In genomic region chr16:69396187-69397061, GRCh38 we compare ENCODE assay signal across 7 cellular contexts. TPM values are rescaled to one million over a fixed set of nuclear protein-coding genes. Genes with fewer than 3 reads are reported as not detected.
DNase-seq lines count a peak whose midpoint lies in the region; ATAC-seq, FAIRE-seq and TF ChIP-seq lines count a peak whose summit lies in the region.

No MANE protein-coding gene starts in this region.

- H3K4me3 Mint-ChIP-seq in glutamatergic neuron (ENCODE audit: unreplicated experiment): peak overlapping the region; percentile 28
- H3K4me3 Mint-ChIP-seq in type B pancreatic cell: peak overlapping the region; percentile 58

- DNase-seq in GM12892 (ENCODE audit: insufficient read length) (no peak), MV-4-11 (lab: John Stamatoyannopoulos, UW) (peak; percentile 99), glutamatergic neuron (peak; percentile 69), pons (ENCODE audit: low spot score) (peak; percentile 90), type B pancreatic cell (ENCODE audit: extremely low spot score, unreplicated experiment) (peak; percentile 79)
- DNase-seq in activated naive CD4-positive, alpha-beta T cell treated with anti-CD3 and anti-CD28 coated beads, Interleukin-2, amount 50 U/mL, for 72 hours (ENCODE audit: low spot score in 2 of 2): peak in 1 of 2 donors; percentile 78

- H3K27me3 Mint-ChIP-seq in glutamatergic neuron (ENCODE audit: unreplicated experiment) (no peaks in the 10 kb centered on the region), type B pancreatic cell (no peaks in the 10 kb centered on the region)

- peaks cover 19% of the 10 kb centered on the region for H3K4me1 Mint-ChIP-seq in glutamatergic neuron (ENCODE audit: low read depth, unreplicated experiment)
- peaks cover 24% of the 10 kb centered on the region for H3K4me1 Mint-ChIP-seq in type B pancreatic cell (ENCODE audit: unreplicated experiment)

- H3K27ac Mint-ChIP-seq in activated naive CD4-positive, alpha-beta T cell treated with anti-CD3 and anti-CD28 coated beads, Interleukin-2, amount 50 U/mL, for 72 hours: peak overlapping the region in 1 of 2 donors; percentile 69
- peak overlapping the region; percentile 74 for H3K27ac Mint-ChIP-seq in glutamatergic neuron (ENCODE audit: unreplicated experiment)
- H3K27ac Mint-ChIP-seq in type B pancreatic cell: peak overlapping the region; percentile 92

- peak; percentile 63 for ATAC-seq in SK-N-SH treated with all-trans-retinoic acid at 6 μM for 48 hours
- peak; percentile 80 to 85 for ATAC-seq in activated naive CD4-positive, alpha-beta T cell treated with anti-CD3 and anti-CD28 coated beads, Interleukin-2, amount 50 U/mL, for 72 hours

- no peaks in the 10 kb centered on the region for H3K9me3 Mint-ChIP-seq in activated naive CD4-positive, alpha-beta T cell treated with anti-CD3 and anti-CD28 coated beads, Interleukin-2, amount 50 U/mL, for 72 hours
- H3K9me3 Mint-ChIP-seq in glutamatergic neuron (ENCODE audit: unreplicated experiment): peaks cover 2% of the 10 kb centered on the region
- H3K9me3 Mint-ChIP-seq in type B pancreatic cell: no peaks in the 10 kb centered on the region

- TF ChIP-seq POLR2A in GM12892 (IDR thresholded peaks at IDR 0.05; ENCODE audit: low read depth, low read length): no peak

- H3K36me3 Mint-ChIP-seq in activated naive CD4-positive, alpha-beta T cell treated with anti-CD3 and anti-CD28 coated beads, Interleukin-2, amount 50 U/mL, for 72 hours: no peaks in the 10 kb centered on the region
- H3K36me3 Mint-ChIP-seq in glutamatergic neuron (ENCODE audit: unreplicated experiment) (no peaks in the 10 kb centered on the region), type B pancreatic cell (no peaks in the 10 kb centered on the region)

- peak; percentile 40 for FAIRE-seq in GM12892 (lab: Jason Lieb, UNC)

- TF ChIP-seq CTCF in glutamatergic neuron (IDR thresholded peaks at IDR 0.05; ENCODE audit: partially characterized antibody, unreplicated experiment): peak; percentile 90
- peak; percentile 86 for TF ChIP-seq CTCF in type B pancreatic cell (conservative IDR thresholded peaks at IDR 0.05)

TF ChIP-seq in SK-N-SH treated with all-trans-retinoic acid at 6 μM for 48 hours, 23 proteins besides CTCF, POLR2A, EP300 and RAD21:
- TF ChIP-seq ZNF8 (CRISPR knock-in tag; IDR thresholded peaks at IDR 0.05) (0 out of 2 replicates have a peak, but pooled peaks have one; percentile 6), PATZ1 (CRISPR knock-in tag; IDR thresholded peaks at IDR 0.05; ENCODE audit: borderline replicate concordance) (no peak)

RNA-seq across cellular contexts. Expression of gene TERF2, which starts 10.6 kb away (rescaled TPM):
- polyA plus RNA-seq in GM12892 (2012; ENCODE audit: missing spikeins): 20.9 TPM
- total RNA-seq in activated naive CD4-positive, alpha-beta T cell treated with anti-CD3 and anti-CD28 coated beads, Interleukin-2, amount 50 U/mL, for 72 hours: 10 to 100 TPM; 45.7 to 48.0 TPM
- total RNA-seq in glutamatergic neuron (ENCODE audit: unreplicated experiment) (31.8 TPM), type B pancreatic cell (ENCODE audit: low replicate concordance) (26.1 and 38.1 TPM in 2 replicates)

RNA-seq across cellular contexts. Expression of gene CYB5B, which starts 28.0 kb away (rescaled TPM):
- polyA plus RNA-seq in GM12892 (2012; ENCODE audit: missing spikeins): 127 TPM
- 100 to 1,000 TPM; 153 to 160 TPM for total RNA-seq in activated naive CD4-positive, alpha-beta T cell treated with anti-CD3 and anti-CD28 coated beads, Interleukin-2, amount 50 U/mL, for 72 hours
- total RNA-seq in glutamatergic neuron (ENCODE audit: unreplicated experiment): 124 TPM
- total RNA-seq in type B pancreatic cell (ENCODE audit: low replicate concordance): 91.9 and 104 TPM in 2 replicates

RNA-seq across cellular contexts. Expression of gene TMED6, which starts 44.8 kb away (rescaled TPM):
- polyA plus RNA-seq in GM12892 (2012; ENCODE audit: missing spikeins): 2.1 TPM
- 1 to 10 TPM in 1 of 2 donors, under 1 TPM in 1; 0.39 to 1.8 TPM for total RNA-seq in activated naive CD4-positive, alpha-beta T cell treated with anti-CD3 and anti-CD28 coated beads, Interleukin-2, amount 50 U/mL, for 72 hours
- total RNA-seq in glutamatergic neuron (ENCODE audit: unreplicated experiment) (not detected), type B pancreatic cell (ENCODE audit: low replicate concordance) (1.7 and 5.3 TPM in 2 replicates)

RNA-seq across cellular contexts. Expression of gene NIP7, which starts 56.9 kb away (rescaled TPM):
- 32.7 TPM for polyA plus RNA-seq in GM12892 (2012; ENCODE audit: missing spikeins)
- total RNA-seq in activated naive CD4-positive, alpha-beta T cell treated with anti-CD3 and anti-CD28 coated beads, Interleukin-2, amount 50 U/mL, for 72 hours: 10 to 100 TPM; 35.8 to 44.7 TPM
- total RNA-seq in glutamatergic neuron (ENCODE audit: unreplicated experiment): 19.6 TPM
- total RNA-seq in type B pancreatic cell (ENCODE audit: low replicate concordance): 30.2 and 33.2 TPM in 2 replicates

RNA-seq across cellular contexts. Expression of gene COG8, which starts 57.1 kb away (rescaled TPM):
- polyA plus RNA-seq in GM12892 (2012; ENCODE audit: missing spikeins): 9.9 TPM
- 10 to 100 TPM; 26.9 to 28.2 TPM for total RNA-seq in activated naive CD4-positive, alpha-beta T cell treated with anti-CD3 and anti-CD28 coated beads, Interleukin-2, amount 50 U/mL, for 72 hours
- total RNA-seq in glutamatergic neuron (ENCODE audit: unreplicated experiment) (51.2 TPM), type B pancreatic cell (ENCODE audit: low replicate concordance) (42.5 and 57.3 TPM in 2 replicates)
